Comparison of ENCODE assay signal across 1 cellular context in the genomic region with DNA sequence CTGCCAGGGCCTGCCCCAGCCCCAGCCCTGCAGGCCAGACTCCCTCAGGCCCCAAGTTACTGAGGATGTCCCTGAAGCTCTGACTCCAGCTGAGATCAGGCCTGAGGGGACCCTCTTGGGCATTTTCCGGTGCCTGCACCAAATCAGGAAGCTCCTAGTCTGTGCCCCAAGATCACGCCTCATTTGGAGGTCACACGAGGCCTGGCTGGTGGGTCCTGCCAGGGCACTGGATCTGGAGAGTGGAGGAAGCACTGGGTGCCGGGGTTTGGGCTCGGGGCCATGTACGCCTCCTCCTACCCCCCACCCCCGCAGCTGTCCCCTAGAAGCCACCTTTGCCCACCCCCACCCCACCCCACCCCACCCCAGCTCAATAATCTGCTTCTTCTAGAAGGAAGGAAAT.
TF ChIP-seq lines count a peak whose summit lies in the region.

No MANE protein-coding gene starts in this region.

TF ChIP-seq in SK-N-SH, 30 proteins besides CTCF, POLR2A, EP300 and RAD21 (continued from another document):
- TF ChIP-seq IRF3 (IDR thresholded peaks at IDR 0.05; ENCODE audit: low read depth, low read length) = no peak
